ENCODE assay signal across 16 cellular contexts in the genomic region with DNA sequence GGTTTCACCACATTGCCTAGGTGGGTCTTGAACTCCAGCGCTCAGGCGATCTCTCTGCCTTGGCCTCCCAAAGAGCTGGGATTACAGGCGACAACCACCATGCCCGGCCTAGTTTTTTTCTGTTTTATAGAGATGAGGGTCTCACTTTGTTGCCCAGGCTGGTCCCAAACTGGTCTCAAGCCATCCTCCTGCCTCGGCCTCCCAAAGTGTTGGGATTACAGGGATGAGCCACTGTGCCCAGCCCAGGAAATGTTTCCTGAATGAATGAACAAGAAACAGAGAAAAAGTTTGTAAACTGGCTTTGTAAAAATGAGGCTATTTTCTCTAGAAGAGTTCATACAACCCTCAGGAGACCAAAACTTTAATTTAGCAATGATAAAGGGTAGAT.
DNase-seq lines count a peak whose midpoint lies in the region; TF ChIP-seq lines count a peak whose summit lies in the region.
"Had no signal": no experiment of that assay in that cellular context is flagged by ENCODE, and none has a peak within 500 bp of the region (broad histone marks: within the 10 kb centered on the region; RNA-seq: fewer than 3 reads in every experiment).

No MANE protein-coding gene starts in this region.

- TF ChIP-seq EP300 in suprapubic skin (IDR thresholded peaks at IDR 0.05) = no peak

- intact Hi-C loops in activated T-helper 1 cell treated with anti-CD3 and anti-CD28 coated beads, Interleukin-12 subunit alpha, Interleukin-12 subunit beta, Interleukin-2, Interleukin-4 antibody, amounts not matched to agents 30 ng/mL and 10 ng/mL and 1 ng/mL, durations not matched to agents 14 hours and 24 hours and 36 hours (cut with micrococcal nuclease) = no loop called here
- intact Hi-C loops in dendritic cell treated with granulocyte-macrophage colony-stimulating factor and Interleukin-4, amounts not matched to agents 40 ng/mL and 50 ng/mL, for 4 days (cut with micrococcal nuclease) = no loop called here
- intact Hi-C loops in prostate gland (cut with DNase I) = no loop called here

- peaks cover 8% of the 10 kb centered on the region for H3K36me3 ChIP-seq in suprapubic skin
- no peaks in the 10 kb centered on the region for H3K36me3 ChIP-seq in prostate gland
- H3K36me3 ChIP-seq in H7 (replicated peaks; ENCODE audit: control insufficient read depth, insufficient read depth, low read length) = no peaks in the 10 kb centered on the region

- H3K4me3 ChIP-seq in suprapubic skin (no peak overlapping the region), prostate gland (no peak overlapping the region), H7 (ENCODE audit: insufficient read depth, low read depth, low read length) (no peak overlapping the region)
- H3K4me3 ChIP-seq: K562 had no signal

- no peaks in the 10 kb centered on the region for H3K9me3 ChIP-seq in suprapubic skin
- no peaks in the 10 kb centered on the region for H3K9me3 ChIP-seq in prostate gland

- DNase-seq in activated T-helper 1 cell treated with anti-CD3 and anti-CD28 coated beads, Interleukin-12 subunit alpha, Interleukin-12 subunit beta, Interleukin-2, Interleukin-4 antibody, amounts not matched to agents 30 ng/mL and 10 ng/mL and 1 ng/mL, durations not matched to agents 14 hours and 24 hours and 36 hours (ENCODE audit: low spot score) = no peak
- DNase-seq in suprapubic skin (ENCODE audit: low spot score in 2 of 2) (no peak), superior temporal gyrus (ENCODE audit: extremely low spot score) (no peak), prostate gland (ENCODE audit: low spot score) (no peak), H7 (no peak)
- no peak for DNase-seq in stimulated activated naive CD4-positive, alpha-beta T cell treated with Interleukin-2 at 50 U/mL for 16 hours (lab: John Stamatoyannopoulos, UW)
- DNase-seq: activated CD8-positive, alpha-beta memory T cell treated with anti-CD3 and anti-CD28 coated beads, Interleukin-2, amount 50 U/mL, for 4 hours; activated naive CD4-positive, alpha-beta T cell treated with anti-CD3 and anti-CD28 coated beads, Interleukin-2, amount 50 U/mL, for 16 hours; mesendoderm; NCI-H1092; nucleus accumbens; stimulated activated naive CD8-positive, alpha-beta T cell treated with anti-CD3 and anti-CD28 coated beads, Interleukin-15, amount 100 ng/mL, for 72 hours had no signal

- no peak overlapping the region for H3K4me3 Mint-ChIP-seq in activated T-helper 1 cell treated with anti-CD3 and anti-CD28 coated beads, Interleukin-12 subunit alpha, Interleukin-12 subunit beta, Interleukin-2, Interleukin-4 antibody, amounts not matched to agents 30 ng/mL and 10 ng/mL and 1 ng/mL, durations not matched to agents 14 hours and 24 hours and 36 hours
- H3K4me3 Mint-ChIP-seq in dendritic cell treated with granulocyte-macrophage colony-stimulating factor and Interleukin-4, amounts not matched to agents 40 ng/mL and 50 ng/mL, for 4 days = no peak overlapping the region
- H3K4me3 Mint-ChIP-seq in nephron = no peak overlapping the region
- H3K4me3 Mint-ChIP-seq: stimulated activated naive CD8-positive, alpha-beta T cell treated with anti-CD3 and anti-CD28 coated beads, Interleukin-15, amount 100 ng/mL, for 72 hours had no signal

- no peaks in the 10 kb centered on the region for H3K27me3 Mint-ChIP-seq in activated T-helper 1 cell treated with anti-CD3 and anti-CD28 coated beads, Interleukin-12 subunit alpha, Interleukin-12 subunit beta, Interleukin-2, Interleukin-4 antibody, amounts not matched to agents 30 ng/mL and 10 ng/mL and 1 ng/mL, durations not matched to agents 14 hours and 24 hours and 36 hours (ENCODE audit: insufficient read depth)
- no peaks in the 10 kb centered on the region for H3K27me3 Mint-ChIP-seq in dendritic cell treated with granulocyte-macrophage colony-stimulating factor and Interleukin-4, amounts not matched to agents 40 ng/mL and 50 ng/mL, for 4 days
- no peaks in the 10 kb centered on the region for H3K27me3 Mint-ChIP-seq in nephron (ENCODE audit: low read depth)
- H3K27me3 Mint-ChIP-seq: stimulated activated naive CD8-positive, alpha-beta T cell treated with anti-CD3 and anti-CD28 coated beads, Interleukin-15, amount 100 ng/mL, for 72 hours had no signal

- 97% methylated on average over 5 of the region's 5 CpGs for WGBS in suprapubic skin
- 95% methylated on average over 5 of the region's 5 CpGs for WGBS in prostate gland

- no peaks in the 10 kb centered on the region for H3K4me1 Mint-ChIP-seq in activated T-helper 1 cell treated with anti-CD3 and anti-CD28 coated beads, Interleukin-12 subunit alpha, Interleukin-12 subunit beta, Interleukin-2, Interleukin-4 antibody, amounts not matched to agents 30 ng/mL and 10 ng/mL and 1 ng/mL, durations not matched to agents 14 hours and 24 hours and 36 hours (ENCODE audit: low read depth)
- peaks cover 15% of the 10 kb centered on the region for H3K4me1 Mint-ChIP-seq in dendritic cell treated with granulocyte-macrophage colony-stimulating factor and Interleukin-4, amounts not matched to agents 40 ng/mL and 50 ng/mL, for 4 days (ENCODE audit: low read depth)
- peaks cover 36% of the 10 kb centered on the region for H3K4me1 Mint-ChIP-seq in nephron

- H3K36me3 Mint-ChIP-seq in activated T-helper 1 cell treated with anti-CD3 and anti-CD28 coated beads, Interleukin-12 subunit alpha, Interleukin-12 subunit beta, Interleukin-2, Interleukin-4 antibody, amounts not matched to agents 30 ng/mL and 10 ng/mL and 1 ng/mL, durations not matched to agents 14 hours and 24 hours and 36 hours (ENCODE audit: low read depth) = peaks cover 9% of the 10 kb centered on the region
- peaks cover 56% of the 10 kb centered on the region for H3K36me3 Mint-ChIP-seq in dendritic cell treated with granulocyte-macrophage colony-stimulating factor and Interleukin-4, amounts not matched to agents 40 ng/mL and 50 ng/mL, for 4 days (ENCODE audit: low read depth)
- H3K36me3 Mint-ChIP-seq in nephron (ENCODE audit: low read depth) = peaks cover 3% of the 10 kb centered on the region

- H3K4me1 ChIP-seq in suprapubic skin (peaks cover 17% of the 10 kb centered on the region), prostate gland (replicated peaks) (no peaks in the 10 kb centered on the region)

- no peaks in the 10 kb centered on the region for H3K27me3 ChIP-seq in suprapubic skin
- no peaks in the 10 kb centered on the region for H3K27me3 ChIP-seq in prostate gland (replicated peaks; ENCODE audit: insufficient read depth)
- no peaks in the 10 kb centered on the region for H3K27me3 ChIP-seq in H7 (ENCODE audit: control insufficient read depth, insufficient read depth, low read length)

- TF ChIP-seq POLR2A in suprapubic skin (IDR thresholded peaks at IDR 0.05) (no peak), prostate gland (IDR thresholded peaks at IDR 0.05) (no peak)

- no peak for TF ChIP-seq CTCF in nephron (IDR thresholded peaks at IDR 0.05; ENCODE audit: unreplicated experiment in 3 of 3)
- no peak for TF ChIP-seq CTCF in suprapubic skin (IDR thresholded peaks at IDR 0.05)
- no peak for TF ChIP-seq CTCF in prostate gland (IDR thresholded peaks at IDR 0.05)

- peak overlapping the region; percentile 3 for H3K27ac Mint-ChIP-seq in activated T-helper 1 cell treated with anti-CD3 and anti-CD28 coated beads, Interleukin-12 subunit alpha, Interleukin-12 subunit beta, Interleukin-2, Interleukin-4 antibody, amounts not matched to agents 30 ng/mL and 10 ng/mL and 1 ng/mL, durations not matched to agents 14 hours and 24 hours and 36 hours
- H3K27ac Mint-ChIP-seq in dendritic cell treated with granulocyte-macrophage colony-stimulating factor and Interleukin-4, amounts not matched to agents 40 ng/mL and 50 ng/mL, for 4 days = peak overlapping the region; percentile 1
- H3K27ac Mint-ChIP-seq in nephron = peak overlapping the region; percentile 93 to 95 (median 93)

- H3K27ac ChIP-seq in suprapubic skin (peak overlapping the region; percentile 51), prostate gland (no peak overlapping the region)
- H3K27ac ChIP-seq: C4-2B had no signal

- H3K9me3 Mint-ChIP-seq in activated T-helper 1 cell treated with anti-CD3 and anti-CD28 coated beads, Interleukin-12 subunit alpha, Interleukin-12 subunit beta, Interleukin-2, Interleukin-4 antibody, amounts not matched to agents 30 ng/mL and 10 ng/mL and 1 ng/mL, durations not matched to agents 14 hours and 24 hours and 36 hours = no peaks in the 10 kb centered on the region
- no peaks in the 10 kb centered on the region for H3K9me3 Mint-ChIP-seq in dendritic cell treated with granulocyte-macrophage colony-stimulating factor and Interleukin-4, amounts not matched to agents 40 ng/mL and 50 ng/mL, for 4 days
- no peaks in the 10 kb centered on the region for H3K9me3 Mint-ChIP-seq in nephron
- H3K9me3 Mint-ChIP-seq: stimulated activated naive CD8-positive, alpha-beta T cell treated with anti-CD3 and anti-CD28 coated beads, Interleukin-15, amount 100 ng/mL, for 72 hours had no signal

Comparison
In these comparisons a context has a peak if more than half of its experiments do, and no peak if none do; other contexts are left out.
1. H3K27ac Mint-ChIP-seq: peak in every context shown above with its lines; median percentile 93 in nephron; 3 in activated T-helper 1 cell treated with anti-CD3 and anti-CD28 coated beads, Interleukin-12 subunit alpha, Interleukin-12 subunit beta, Interleukin-2, Interleukin-4 antibody, amounts not matched to agents 30 ng/mL and 10 ng/mL and 1 ng/mL, durations not matched to agents 14 hours and 24 hours and 36 hours; 1 in dendritic cell treated with granulocyte-macrophage colony-stimulating factor and Interleukin-4, amounts not matched to agents 40 ng/mL and 50 ng/mL, for 4 days.